8 cellular contexts compared by ENCODE assay signal in genomic region chr19:23273594-23274412, GRCh38. TPM values are rescaled to one million over a fixed set of nuclear protein-coding genes. Genes with fewer than 3 reads are reported as not detected.
DNase-seq lines count a peak whose midpoint lies in the region; ATAC-seq lines count a peak whose summit lies in the region.

No MANE protein-coding gene starts in this region.

- H3K27me3 ChIP-seq in esophagus (ENCODE audit: control insufficient read depth in 1 of 2, insufficient read depth in 2 of 2, low read length in 2 of 2) = no peaks in the 10 kb centered on the region
- no peaks in the 10 kb centered on the region for H3K27me3 ChIP-seq in mucosa of stomach (ENCODE audit: control insufficient read depth, insufficient read depth, low read length)

- peaks cover 45% of the 10 kb centered on the region for H3K36me3 Mint-ChIP-seq in activated T-cell treated with anti-CD3 and anti-CD28 coated beads, Interleukin-2, amount 50 U/mL, for 24 hours (ENCODE audit: low read depth)

- H3K4me1 Mint-ChIP-seq in activated T-cell treated with anti-CD3 and anti-CD28 coated beads, Interleukin-2, amount 50 U/mL, for 24 hours (ENCODE audit: low read depth) = peaks cover 36% of the 10 kb centered on the region

- ATAC-seq in GM21360 (IDR thresholded peaks at IDR 0.05; ENCODE audit: unreplicated experiment) = peak; percentile 99

- H3K27ac Mint-ChIP-seq in activated T-cell treated with anti-CD3 and anti-CD28 coated beads, Interleukin-2, amount 50 U/mL, for 24 hours = peak overlapping the region; percentile 93

- WGBS in esophagus, 2 donors = 0 to 1% methylated on average over 40 to 50 of the region's 50 CpGs

- peak overlapping the region; percentile 94 to 100 for H3K4me3 ChIP-seq in esophagus (ENCODE audit: low read depth in 1 of 2, low read length in 2 of 2)
- peak overlapping the region; percentile 95 for H3K4me3 ChIP-seq in mucosa of stomach (ENCODE audit: low read length)

- H3K4me3 Mint-ChIP-seq in activated T-cell treated with anti-CD3 and anti-CD28 coated beads, Interleukin-2, amount 50 U/mL, for 24 hours = peak overlapping the region; percentile 92

- no peaks in the 10 kb centered on the region for H3K9me3 Mint-ChIP-seq in activated T-cell treated with anti-CD3 and anti-CD28 coated beads, Interleukin-2, amount 50 U/mL, for 24 hours

- H3K9me3 ChIP-seq in esophagus (ENCODE audit: control insufficient read depth in 2 of 2, insufficient read depth in 1 of 2, low read depth in 1 of 2, low read length in 1 of 2) (no peaks in the 10 kb centered on the region), mucosa of stomach (ENCODE audit: control insufficient read depth, low read length) (no peaks in the 10 kb centered on the region)

- H3K4me1 ChIP-seq in esophagus (ENCODE audit: control insufficient read depth in 2 of 2, insufficient read depth in 2 of 2, low read length in 1 of 2) (no peaks in the 10 kb centered on the region), mucosa of stomach (ENCODE audit: control insufficient read depth, insufficient read depth, low read length) (peaks cover 7% of the 10 kb centered on the region)

- H3K36me3 ChIP-seq in esophagus (ENCODE audit: control insufficient read depth in 2 of 2, insufficient read depth in 2 of 2, low read length in 1 of 2) (no peaks in the 10 kb centered on the region), mucosa of stomach (ENCODE audit: control insufficient read depth, insufficient read depth, low read length) (no peaks in the 10 kb centered on the region)

- DNase-seq in COLO668 (lab: John Stamatoyannopoulos, UW; ENCODE audit: unreplicated experiment) (peak; percentile 90), HUDEP-2 (lab: John Stamatoyannopoulos, UW; ENCODE audit: unreplicated experiment in 76 of 76) (peak in 66 of 76 experiments; percentile 5 to 86 (median 68)), OCI-M1 (lab: John Stamatoyannopoulos, UW) (peak; percentile 96)
- DNase-seq in activated T-cell treated with anti-CD3 and anti-CD28 coated beads, Interleukin-2, amount 50 U/mL, for 24 hours = peak; percentile 95
- peak; percentile 80 to 89 for DNase-seq in stimulated activated CD8-positive, alpha-beta memory T cell treated with anti-CD3 and anti-CD28 coated beads, Interleukin-7, amount 100 ng/mL, for 1 hour (ENCODE audit: low read depth in 2 of 2)

- H3K27ac ChIP-seq in esophagus (ENCODE audit: low read depth in 2 of 2, low read length in 1 of 2) = peak overlapping the region; percentile 85 to 94

- no peaks in the 10 kb centered on the region for H3K27me3 Mint-ChIP-seq in activated T-cell treated with anti-CD3 and anti-CD28 coated beads, Interleukin-2, amount 50 U/mL, for 24 hours

- H3K9ac ChIP-seq in mucosa of stomach (ENCODE audit: low read length) = peak overlapping the region; percentile 86

RNA-seq across cellular contexts. Expression of gene ZNF724, which starts 23.6 kb away (rescaled TPM):
- polyA plus RNA-seq in esophagus = 1 to 10 TPM in 1 of 2 donors, under 1 TPM in 1; 0.52 to 1.3 TPM

Comparison
In these comparisons a context has a peak if more than half of its experiments do, and no peak if none do; other contexts are left out.
1. Peak in every context shown above with its lines: DNase-seq, ATAC-seq, H3K4me3 ChIP-seq and H3K27ac ChIP-seq.